ENCODE assay signal across 8 cellular contexts in the genomic region with DNA sequence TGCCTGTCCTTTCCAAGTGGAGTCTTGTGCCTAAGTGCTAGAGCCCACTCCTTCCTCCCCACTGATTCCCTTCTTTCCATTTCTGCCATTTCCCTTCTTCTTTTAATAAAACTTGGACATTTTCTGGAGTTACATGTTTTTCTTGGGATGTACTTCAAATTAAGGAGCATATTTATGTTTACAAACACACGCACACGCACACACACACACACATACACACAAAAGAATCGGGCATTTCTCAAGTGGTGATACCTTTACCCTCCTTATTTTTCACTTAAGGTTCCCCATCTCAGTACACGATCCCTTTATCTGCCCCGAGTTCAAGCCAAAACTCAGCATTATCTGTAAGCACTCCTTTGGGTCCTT.
DNase-seq lines count a peak whose midpoint lies in the region; ATAC-seq, FAIRE-seq and TF ChIP-seq lines count a peak whose summit lies in the region.

No MANE protein-coding gene starts in this region.

- POLR2A ChIA-PET in naive thymus-derived CD4-positive, alpha-beta T cell (lab: Charles Lee) = interaction anchor here (0.6 to 3.3 kb wide), 9 partner anchors 10 to 357 kb away, joined by 3 to 47 read pairs (median 8); a partner anchor contains a TSS

- TF ChIP-seq POLR2A in adrenal gland (IDR thresholded peaks at IDR 0.05) (no peak), GM12892 (IDR thresholded peaks at IDR 0.05; ENCODE audit: low read depth, low read length) (no peak)

- peaks cover 0 to 2% (median 0%) of the 10 kb centered on the region in 11 donors for H3K9me3 Mint-ChIP-seq in naive thymus-derived CD4-positive, alpha-beta T cell

- CTCF ChIA-PET in naive thymus-derived CD4-positive, alpha-beta T cell (lab: Charles Lee) = interaction anchor here (0.8 to 2.0 kb wide), 3 partner anchors 10 to 157 kb away, joined by 3 to 12 read pairs (median 5); no protein-coding TSS in a partner anchor

- H3K36me3 ChIP-seq in adrenal gland (replicated peaks in 1 of 2) = no peaks in the 10 kb centered on the region
- no peaks in the 10 kb centered on the region for H3K36me3 ChIP-seq in naive thymus-derived CD4-positive, alpha-beta T cell (ENCODE audit: control insufficient read depth in 2 of 3, insufficient read depth in 3 of 3, low read length in 3 of 3)
- no peaks in the 10 kb centered on the region for H3K36me3 ChIP-seq in mucosa of descending colon (ENCODE audit: low read depth)

- H3K4me3 Mint-ChIP-seq in naive thymus-derived CD4-positive, alpha-beta T cell = no peak overlapping the region

- peak overlapping the region; percentile 82 to 97 (median 93) for H3K27ac ChIP-seq in adrenal gland
- H3K27ac ChIP-seq in naive thymus-derived CD4-positive, alpha-beta T cell (ENCODE audit: low read depth, low read length) = no peak overlapping the region

- no peaks in the 10 kb centered on the region for H3K27me3 ChIP-seq in adrenal gland
- H3K27me3 ChIP-seq in naive thymus-derived CD4-positive, alpha-beta T cell (ENCODE audit: control insufficient read depth in 2 of 2, insufficient read depth in 2 of 2, low read length in 2 of 2) = no peaks in the 10 kb centered on the region

- intact Hi-C loops in adrenal gland (cut with DNase I) = no loop called here
- intact Hi-C loops in naive thymus-derived CD4-positive, alpha-beta T cell (cut with micrococcal nuclease) = loop anchor here (1.0 to 10.0 kb wide), 4 partner anchors 10 to 1691 kb away; a partner anchor contains a TSS
- intact Hi-C loops in mucosa of descending colon (cut with DNase I, micrococcal nuclease) = no loop called here

- in situ Hi-C loops in ACHN (cut with HindIII; ENCODE audit: low pct_ligation_motif_present, low pct_unique_long_range_greater_than_20kb, low sequenced_read_pairs) = no loop called here

- WGBS in adrenal gland, 4 donors = 7 to 14% (median 12%) methylated on average over 5 of the region's 5 CpGs

- H3K36me3 Mint-ChIP-seq in naive thymus-derived CD4-positive, alpha-beta T cell = peaks cover 0 to 12% (median 0%) of the 10 kb centered on the region in 5 donors

- no peaks in the 10 kb centered on the region for H3K9me3 ChIP-seq in adrenal gland (replicated peaks in 1 of 3)
- no peaks in the 10 kb centered on the region for H3K9me3 ChIP-seq in naive thymus-derived CD4-positive, alpha-beta T cell (ENCODE audit: control insufficient read depth in 2 of 3, low read length in 3 of 3)
- no peaks in the 10 kb centered on the region for H3K9me3 ChIP-seq in mucosa of descending colon

- no peaks in the 10 kb centered on the region for H3K27me3 Mint-ChIP-seq in naive thymus-derived CD4-positive, alpha-beta T cell

- peaks cover 0 to 25% (median 7%) of the 10 kb centered on the region in 7 donors for H3K4me1 Mint-ChIP-seq in naive thymus-derived CD4-positive, alpha-beta T cell

- TF ChIP-seq CTCF in adrenal gland (IDR thresholded peaks at IDR 0.05) = no peak
- TF ChIP-seq CTCF in mucosa of descending colon (IDR thresholded peaks at IDR 0.05) = no peak

- no peak for DNase-seq in adrenal gland
- DNase-seq in naive thymus-derived CD4-positive, alpha-beta T cell = no peak
- DNase-seq in mucosa of descending colon = no peak
- DNase-seq in ACHN = no peak
- no peak for DNase-seq in NCI-H226
- DNase-seq in GM12892 (ENCODE audit: insufficient read length) = no peak

- peaks cover 28 to 42% of the 10 kb centered on the region in 2 donors for H3K4me1 ChIP-seq in adrenal gland (replicated peaks in 1 of 2)
- peaks cover 32 to 38% of the 10 kb centered on the region in 2 donors for H3K4me1 ChIP-seq in naive thymus-derived CD4-positive, alpha-beta T cell (ENCODE audit: control insufficient read depth in 2 of 2, insufficient read depth in 2 of 2, low read length in 2 of 2)
- peaks cover 24% of the 10 kb centered on the region for H3K4me1 ChIP-seq in mucosa of descending colon (ENCODE audit: low read depth)

- FAIRE-seq in GM12892 (lab: Jason Lieb, UNC) = no peak

- H3K4me3 ChIP-seq in adrenal gland (peak overlapping the region in 1 of 4 donors; percentile 58), mucosa of descending colon (no peak overlapping the region)
- H3K4me3 ChIP-seq in naive thymus-derived CD4-positive, alpha-beta T cell (ENCODE audit: low read length) = peak overlapping the region; percentile 43

- ATAC-seq in GM19324 (IDR thresholded peaks at IDR 0.05; ENCODE audit: low FRiP score, unreplicated experiment) = peak; percentile 25
- peak; percentile 8 for ATAC-seq in HG03060 (IDR thresholded peaks at IDR 0.05; ENCODE audit: low read depth, unreplicated experiment)
- peak; percentile 18 for ATAC-seq in naive thymus-derived CD4-positive, alpha-beta T cell
- ATAC-seq in mucosa of descending colon = no peak

- H3K27ac Mint-ChIP-seq in naive thymus-derived CD4-positive, alpha-beta T cell = no peak overlapping the region

Comparison
In these comparisons a context has a peak if more than half of its experiments do, and no peak if none do; other contexts are left out.
1. intact Hi-C loops: an anchor here in naive thymus-derived CD4-positive, alpha-beta T cell (1.0 to 10.0 kb wide); none called in adrenal gland and mucosa of descending colon.